Comparison of ENCODE assay signal across 9 cellular contexts in genomic region chr2:23497063-23497462, GRCh38.
DNase-seq lines count a peak whose midpoint lies in the region; ATAC-seq and TF ChIP-seq lines count a peak whose summit lies in the region.
"Had no signal": no experiment of that assay in that cellular context is flagged by ENCODE, and none has a peak within 500 bp of the region (broad histone marks: within the 10 kb centered on the region; RNA-seq: fewer than 3 reads in every experiment).

No MANE protein-coding gene starts in this region.

- H3F3A ChIP-seq in GM23248 (ENCODE audit: insufficient read depth) = no peaks in the 10 kb centered on the region

- no peak overlapping the region for H3K9ac ChIP-seq in GM23248

- H3K4me2 ChIP-seq in GM23248 (ENCODE audit: unreplicated experiment) = no peak overlapping the region

- in situ Hi-C loops in GM23248 (cut with MboI) = no loop called here
- in situ Hi-C loops in astrocyte of the spinal cord (cut with HindIII; ENCODE audit: low sequenced_read_pairs) = no loop called here

- no peaks in the 10 kb centered on the region for H3K9me3 ChIP-seq in GM23248 (ENCODE audit: low read depth)

- no peaks in the 10 kb centered on the region for H3K79me2 ChIP-seq in GM23248 (ENCODE audit: insufficient read depth)

- ATAC-seq in HG03025 (IDR thresholded peaks at IDR 0.05; ENCODE audit: low FRiP score, unreplicated experiment) = no peak

- H3K27me3 ChIP-seq in GM23248 (replicated peaks; ENCODE audit: insufficient read depth) = no peaks in the 10 kb centered on the region

- WGBS in GM23248 (ENCODE audit: low coverage in 1 of 2, low lambda C conversion rate in 2 of 2, missing lambda C conversion rate in 2 of 2), 2 experiments = 78 to 83% methylated on average over 7 of the region's 7 CpGs

- H3K36me3 ChIP-seq in GM23248 (ENCODE audit: low read depth) = no peaks in the 10 kb centered on the region

- no peak overlapping the region for H3K4me3 ChIP-seq in GM23248
- H3K4me3 ChIP-seq in astrocyte of the spinal cord (ENCODE audit: low read depth, low read length) = no peak overlapping the region

- DNase-seq in GM23248 = peak; percentile 12
- peak; percentile 77 for DNase-seq in OCI-M1 (lab: John Stamatoyannopoulos, UW)
- peak; percentile 84 for DNase-seq in astrocyte of the spinal cord (ENCODE audit: low read depth, low spot score)
- DNase-seq in renal cortical epithelial cell (ENCODE audit: low read depth) = peak; percentile 38
- no peak for DNase-seq in NCI-H524 treated with DMSO at 0.1 percent for 48 hours (lab: John Stamatoyannopoulos, UW)
- no peak for DNase-seq in effector CD4-positive, alpha-beta T cell
- DNase-seq in activated effector memory CD4-positive, alpha-beta T cell treated with anti-CD3 and anti-CD28 coated beads, Interleukin-2, amount 50 U/mL, for 16 hours = no peak
- DNase-seq: activated B cell treated with CpG ODN at 0.5 μM for 24 hours had no signal

- TF ChIP-seq CTCF in astrocyte of the spinal cord (IDR thresholded peaks at IDR 0.05; ENCODE audit: low read depth, low read length) = no peak

- no peaks in the 10 kb centered on the region for H3K9me2 ChIP-seq in GM23248 (ENCODE audit: insufficient read depth)

- H3K4me1 ChIP-seq in GM23248 (ENCODE audit: insufficient read depth) = peaks cover 9% of the 10 kb centered on the region

- no peaks in the 10 kb centered on the region for H4K20me1 ChIP-seq in GM23248 (ENCODE audit: insufficient read depth)

- no peak overlapping the region for H3K27ac ChIP-seq in GM23248

- H2AFZ ChIP-seq in GM23248 = no peak overlapping the region

Comparison
In these comparisons a context has a peak if more than half of its experiments do, and no peak if none do; other contexts are left out.
1. DNase-seq: peak in GM23248 (single experiment), OCI-M1 (single experiment), astrocyte of the spinal cord (single experiment) and renal cortical epithelial cell (single experiment); none in NCI-H524 treated with DMSO at 0.1 percent for 48 hours (single experiment), effector CD4-positive, alpha-beta T cell (single experiment) and activated effector memory CD4-positive, alpha-beta T cell treated with anti-CD3 and anti-CD28 coated beads, Interleukin-2, amount 50 U/mL, for 16 hours (single experiment).